Comparison of ENCODE assay signal across 16 cellular contexts in genomic region chr6:169234634-169235033, GRCh38. TPM values are rescaled to one million over a fixed set of nuclear protein-coding genes. Genes with fewer than 3 reads are reported as not detected.
DNase-seq lines count a peak whose midpoint lies in the region; ATAC-seq and TF ChIP-seq lines count a peak whose summit lies in the region.
"Had no signal": no experiment of that assay in that cellular context is flagged by ENCODE, and none has a peak within 500 bp of the region (broad histone marks: within the 10 kb centered on the region; RNA-seq: fewer than 3 reads in every experiment).

No MANE protein-coding gene starts in this region.

- no peaks in the 10 kb centered on the region for H3K27me3 Mint-ChIP-seq in Calu3 (ENCODE audit: unreplicated experiment)

- H3K9me3 Mint-ChIP-seq in Calu3 (ENCODE audit: low read depth, unreplicated experiment) = peaks cover 18% of the 10 kb centered on the region
- peaks cover 13% of the 10 kb centered on the region for H3K9me3 Mint-ChIP-seq in stimulated activated effector memory CD8-positive, alpha-beta T cell treated with anti-CD3 and anti-CD28 coated beads, Interleukin-12 subunit alpha, Interleukin-12 subunit beta, amount 100 ng/mL, for 72 hours

- no peak overlapping the region for H3K4me3 Mint-ChIP-seq in Calu3 (ENCODE audit: low read depth, unreplicated experiment)
- H3K4me3 Mint-ChIP-seq in stimulated activated effector memory CD8-positive, alpha-beta T cell treated with anti-CD3 and anti-CD28 coated beads, Interleukin-12 subunit alpha, Interleukin-12 subunit beta, amount 100 ng/mL, for 72 hours = no peak overlapping the region
- H3K4me3 Mint-ChIP-seq: CD4-positive, alpha-beta memory T cell had no signal

- H3K27ac ChIP-seq in coronary artery = no peak overlapping the region
- H3K27ac ChIP-seq: A549, C4-2B had no signal

- peak overlapping the region; percentile 11 for H3K27ac Mint-ChIP-seq in Calu3 (ENCODE audit: unreplicated experiment)
- peak overlapping the region; percentile 5 for H3K27ac Mint-ChIP-seq in stimulated activated effector memory CD8-positive, alpha-beta T cell treated with anti-CD3 and anti-CD28 coated beads, Interleukin-12 subunit alpha, Interleukin-12 subunit beta, amount 100 ng/mL, for 72 hours
- H3K27ac Mint-ChIP-seq: CD4-positive, alpha-beta memory T cell had no signal

- no peak for ATAC-seq in omental fat pad (ENCODE audit: low FRiP score)
- ATAC-seq in stimulated activated effector memory CD8-positive, alpha-beta T cell treated with anti-CD3 and anti-CD28 coated beads, Interleukin-12 subunit alpha, Interleukin-12 subunit beta, amount 100 ng/mL, for 72 hours = no peak
- ATAC-seq: A549, HCT116, HepG2 had no signal

- intact Hi-C loops in Calu3 (cut with micrococcal nuclease; ENCODE audit: unreplicated experiment) = no loop called here

- CTCF ChIA-PET in Calu3 (lab: Charles Lee) = no interaction called here

- no peak for TF ChIP-seq CTCF in Calu3 (IDR thresholded peaks at IDR 0.05; ENCODE audit: unreplicated experiment)
- no peak for TF ChIP-seq CTCF in coronary artery (IDR thresholded peaks at IDR 0.05)
- no peak for TF ChIP-seq CTCF in omental fat pad (IDR thresholded peaks at IDR 0.05)

- H3K4me1 Mint-ChIP-seq in Calu3 (ENCODE audit: low read depth, unreplicated experiment) = no peaks in the 10 kb centered on the region
- H3K4me1 Mint-ChIP-seq in stimulated activated effector memory CD8-positive, alpha-beta T cell treated with anti-CD3 and anti-CD28 coated beads, Interleukin-12 subunit alpha, Interleukin-12 subunit beta, amount 100 ng/mL, for 72 hours = peaks cover 14% of the 10 kb centered on the region

- no peak overlapping the region for H3K4me3 ChIP-seq in coronary artery
- H3K4me3 ChIP-seq: A549 had no signal

- DNase-seq in Calu3 (no peak), coronary artery (ENCODE audit: low spot score) (peak; percentile 62), omental fat pad (ENCODE audit: low spot score) (peak; percentile 16), A172 (ENCODE audit: low spot score) (no peak), NCI-H2081 treated with DMSO at 0.1 percent for 48 hours (lab: John Stamatoyannopoulos, UW) (no peak), NCI-H1092 (lab: John Stamatoyannopoulos, UW) (no peak)
- no peak for DNase-seq in stimulated activated effector memory CD8-positive, alpha-beta T cell treated with anti-CD3 and anti-CD28 coated beads, Interleukin-12 subunit alpha, Interleukin-12 subunit beta, amount 100 ng/mL, for 72 hours (ENCODE audit: low spot score in 2 of 2)
- DNase-seq: BE2C; CD4-positive, alpha-beta memory T cell; DMS153; DMS79 treated with DMSO at 0.1 percent for 48 hours; EL had no signal

- no peaks in the 10 kb centered on the region for H3K36me3 Mint-ChIP-seq in Calu3 (ENCODE audit: insufficient read depth, unreplicated experiment)
- peaks cover 7% of the 10 kb centered on the region for H3K36me3 Mint-ChIP-seq in stimulated activated effector memory CD8-positive, alpha-beta T cell treated with anti-CD3 and anti-CD28 coated beads, Interleukin-12 subunit alpha, Interleukin-12 subunit beta, amount 100 ng/mL, for 72 hours
- H3K36me3 Mint-ChIP-seq: CD4-positive, alpha-beta memory T cell had no signal

- BruUV-seq in Calu3 (replicated peaks; lab: Mats Ljungman, UMichigan) = no TSS peak

RNA-seq across cellular contexts. Expression of gene THBS2, which starts 19.0 kb away (rescaled TPM):
- not detected in 2 replicates for total RNA-seq in Calu3 (2022)
- total RNA-seq in omental fat pad = 100 to 1,000 TPM in 2 of 4 donors, 10 to 100 TPM in 2; 53.5 to 115 (median 93.8) TPM
- 137 and 151 TPM in 2 replicates for total RNA-seq in A172 (2014; rRNA removed; shearing (Covaris generic))
- total RNA-seq: CD4-positive, alpha-beta memory T cell had no signal

Comparison
In these comparisons a context has a peak if more than half of its experiments do, and no peak if none do; other contexts are left out.
1. DNase-seq: peak in coronary artery (single experiment) and omental fat pad (single experiment); none in Calu3 (single experiment), stimulated activated effector memory CD8-positive, alpha-beta T cell treated with anti-CD3 and anti-CD28 coated beads, Interleukin-12 subunit alpha, Interleukin-12 subunit beta, amount 100 ng/mL, for 72 hours (0 of 2), A172 (single experiment), NCI-H2081 treated with DMSO at 0.1 percent for 48 hours (single experiment) and NCI-H1092 (single experiment).
2. RNA of gene THBS2, which starts 19.0 kb away (total RNA-seq): 137 to 151 TPM in A172 and 53.5 to 115 TPM in omental fat pad; not detected in Calu3; every median in the first group is over 10 times any median in the second.